In the genomic region with DNA sequence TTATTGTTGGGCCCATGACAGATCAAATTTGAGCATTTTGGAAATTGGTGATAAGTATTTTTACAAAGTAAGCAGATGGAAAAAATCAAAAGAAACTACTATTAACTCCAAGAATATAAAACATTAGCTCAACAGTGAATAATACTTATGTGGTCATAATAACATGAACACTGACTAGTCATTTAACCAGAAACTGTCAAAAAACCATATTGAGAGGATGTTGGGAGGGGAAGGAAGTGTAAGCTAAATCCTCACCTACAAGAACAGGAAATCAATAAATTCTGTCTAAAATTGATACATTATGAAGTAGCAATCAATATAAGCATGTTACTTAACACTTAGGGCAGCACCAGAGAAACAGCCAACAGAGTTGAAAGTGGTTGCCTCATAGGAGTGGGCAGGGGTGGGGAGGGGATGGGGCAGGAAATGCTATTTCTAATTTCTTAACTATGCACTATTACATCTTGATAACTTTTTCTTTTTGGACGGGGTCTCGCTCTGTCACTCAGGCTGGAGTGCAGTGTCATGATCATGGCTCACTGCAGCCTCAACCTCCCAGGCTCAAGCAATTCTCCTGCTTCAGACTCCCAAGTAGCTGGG, we compare ENCODE assay signal across 23 cellular contexts. TPM values are rescaled to one million over a fixed set of nuclear protein-coding genes. Genes with fewer than 3 reads are reported as not detected.
DNase-seq lines count a peak whose midpoint lies in the region; ATAC-seq and TF ChIP-seq lines count a peak whose summit lies in the region.
"Had no signal": no experiment of that assay in that cellular context is flagged by ENCODE, and none has a peak within 500 bp of the region (broad histone marks: within the 10 kb centered on the region; RNA-seq: fewer than 3 reads in every experiment).

No MANE protein-coding gene starts in this region.

- H3K27ac ChIP-seq in substantia nigra (ENCODE audit: low read depth, low read length, poor library complexity, severe bottlenecking) = no peak overlapping the region
- H3K27ac ChIP-seq in PC-3 (ENCODE audit: low read length) = no peak overlapping the region
- H3K27ac ChIP-seq: left lung, neutrophil had no signal

- no peaks in the 10 kb centered on the region for H4K20me1 ChIP-seq in Loucy (ENCODE audit: insufficient read depth, low read length, poor library complexity, severe bottlenecking)
- H4K20me1 ChIP-seq in PC-3 (ENCODE audit: low read length) = no peaks in the 10 kb centered on the region

- BruUV-seq in PC-3 (replicated peaks; lab: Mats Ljungman, UMichigan) = no TSS peak

- peaks cover 71% of the 10 kb centered on the region for H3K4me1 Mint-ChIP-seq in activated CD4-positive, alpha-beta T cell treated with anti-CD3 and anti-CD28 coated beads, Interleukin-2, amount 10 ng/mL, durations not matched to agents 24 days and 14 days
- peaks cover 73% of the 10 kb centered on the region for H3K4me1 Mint-ChIP-seq in activated CD8-positive, alpha-beta T cell treated with anti-CD3 and anti-CD28 coated beads for 36 hours (ENCODE audit: low read depth)
- H3K4me1 Mint-ChIP-seq in natural killer cell = peaks cover 65 to 76% of the 10 kb centered on the region in 2 donors

- CTCF ChIA-PET in activated CD8-positive, alpha-beta T cell treated with anti-CD3 and anti-CD28 coated beads for 36 hours (lab: Charles Lee) = interaction anchor here (1.1 to 1.7 kb wide), 5 partner anchors 7 to 87 kb away, joined by 3 to 4 read pairs (median 4); a partner anchor contains a TSS
- CTCF ChIA-PET in PC-3 (lab: Charles Lee) = no interaction called here

- H3K36me3 ChIP-seq in Loucy (ENCODE audit: insufficient read depth, low read length) (no peaks in the 10 kb centered on the region), PC-3 (ENCODE audit: low read depth, low read length) (no peaks in the 10 kb centered on the region)
- H3K36me3 ChIP-seq: esophagus squamous epithelium, left lung, neutrophil had no signal

- H3K27me3 ChIP-seq in Loucy (ENCODE audit: insufficient read depth, low read length, poor library complexity, severe bottlenecking) = no peaks in the 10 kb centered on the region
- no peaks in the 10 kb centered on the region for H3K27me3 ChIP-seq in PC-3 (ENCODE audit: low read length)
- H3K27me3 ChIP-seq: esophagus squamous epithelium, left lung, neutrophil had no signal

- peak overlapping the region; percentile 55 for H3K4me3 Mint-ChIP-seq in activated CD4-positive, alpha-beta T cell treated with anti-CD3 and anti-CD28 coated beads, Interleukin-2, amount 10 ng/mL, durations not matched to agents 24 days and 14 days
- H3K4me3 Mint-ChIP-seq in activated CD8-positive, alpha-beta T cell treated with anti-CD3 and anti-CD28 coated beads for 36 hours = no peak overlapping the region
- H3K4me3 Mint-ChIP-seq in natural killer cell = peak overlapping the region; percentile 78
- H3K4me3 Mint-ChIP-seq: type B pancreatic cell had no signal

- H3K79me2 ChIP-seq in Loucy (ENCODE audit: insufficient read depth, low read length) (no peaks in the 10 kb centered on the region), PC-3 (ENCODE audit: low read length) (no peaks in the 10 kb centered on the region)

- H3K4me2 ChIP-seq in Loucy (ENCODE audit: low read depth, low read length, poor library complexity, severe bottlenecking) (peak overlapping the region; percentile 52), PC-3 (ENCODE audit: low read length) (no peak overlapping the region)

- H3K9me3 ChIP-seq in Loucy (ENCODE audit: insufficient read depth, low read depth, low read length) (no peaks in the 10 kb centered on the region), PC-3 (ENCODE audit: low read length) (peaks cover 6% of the 10 kb centered on the region; the same call in 1 of the 2 replicates)
- H3K9me3 ChIP-seq: neutrophil had no signal

- H3K4me3 ChIP-seq in Loucy (ENCODE audit: low read length, poor library complexity, severe bottlenecking) = peak overlapping the region; percentile 23
- H3K4me3 ChIP-seq in PC-3 (ENCODE audit: low read length) = no peak overlapping the region
- H3K4me3 ChIP-seq: esophagus squamous epithelium, left lung had no signal

- H3F3A ChIP-seq in Loucy (ENCODE audit: low read depth) (no peaks in the 10 kb centered on the region), PC-3 (ENCODE audit: low read length, unreplicated experiment) (no peaks in the 10 kb centered on the region)

- H3K27ac Mint-ChIP-seq in activated CD4-positive, alpha-beta T cell treated with anti-CD3 and anti-CD28 coated beads, Interleukin-2, amount 10 ng/mL, durations not matched to agents 24 days and 14 days = peak overlapping the region; percentile 46
- peak overlapping the region; percentile 80 for H3K27ac Mint-ChIP-seq in activated CD8-positive, alpha-beta T cell treated with anti-CD3 and anti-CD28 coated beads for 36 hours
- H3K27ac Mint-ChIP-seq in natural killer cell = peak overlapping the region; percentile 74 to 87
- H3K27ac Mint-ChIP-seq: type B pancreatic cell had no signal

- peak; percentile 55 for DNase-seq in activated CD4-positive, alpha-beta T cell treated with anti-CD3 and anti-CD28 coated beads, Interleukin-2, amount 10 ng/mL, durations not matched to agents 24 days and 14 days
- DNase-seq in activated CD4-positive, alpha-beta T cell treated with anti-CD3 and anti-CD28 coated beads for 4 hours = no peak
- DNase-seq in activated CD8-positive, alpha-beta T cell treated with anti-CD3 and anti-CD28 coated beads for 36 hours = no peak
- DNase-seq in natural killer cell (no peak), substantia nigra (lab: John Stamatoyannopoulos, UW) (no peak), PC-3 (no peak), D341Med (ENCODE audit: low spot score) (no peak)
- DNase-seq: anterior cingulate cortex; central memory CD4-positive, alpha-beta T cell; EL; esophagus squamous epithelium; GOT3; left lung; NCI-H2081 treated with DMSO at 0.1 percent for 48 hours; NCI-H524 had no signal

- POLR2A ChIA-PET in activated CD8-positive, alpha-beta T cell treated with anti-CD3 and anti-CD28 coated beads for 36 hours (lab: Charles Lee) = interaction anchor here (1.8 to 2.6 kb wide), 2 partner anchors 16 to 86 kb away, joined by 11 to 12 read pairs; a partner anchor contains a TSS
- POLR2A ChIA-PET in PC-3 (lab: Charles Lee; ENCODE audit: unreplicated experiment) = no interaction called here

- peak; percentile 14 for ATAC-seq in activated CD8-positive, alpha-beta T cell treated with anti-CD3 and anti-CD28 coated beads for 36 hours
- peak; percentile 28 to 46 (median 43) for ATAC-seq in natural killer cell
- ATAC-seq in PC-3 = no peak
- ATAC-seq: HepG2, left lung had no signal

- H3K36me3 Mint-ChIP-seq in activated CD4-positive, alpha-beta T cell treated with anti-CD3 and anti-CD28 coated beads, Interleukin-2, amount 10 ng/mL, durations not matched to agents 24 days and 14 days (ENCODE audit: low read depth) = peaks cover 4% of the 10 kb centered on the region
- peaks cover 9% of the 10 kb centered on the region for H3K36me3 Mint-ChIP-seq in activated CD8-positive, alpha-beta T cell treated with anti-CD3 and anti-CD28 coated beads for 36 hours (ENCODE audit: low read depth)
- H3K36me3 Mint-ChIP-seq in natural killer cell = no peaks in the 10 kb centered on the region
- H3K36me3 Mint-ChIP-seq: type B pancreatic cell had no signal

- no peaks in the 10 kb centered on the region for H3K27me3 Mint-ChIP-seq in activated CD4-positive, alpha-beta T cell treated with anti-CD3 and anti-CD28 coated beads, Interleukin-2, amount 10 ng/mL, durations not matched to agents 24 days and 14 days
- H3K27me3 Mint-ChIP-seq in activated CD8-positive, alpha-beta T cell treated with anti-CD3 and anti-CD28 coated beads for 36 hours = peaks cover 1% of the 10 kb centered on the region
- no peaks in the 10 kb centered on the region for H3K27me3 Mint-ChIP-seq in natural killer cell (ENCODE audit: low read depth in 2 of 2)

- H3K9me2 ChIP-seq in Loucy (replicated peaks; ENCODE audit: low read depth, low read length) (no peaks in the 10 kb centered on the region), PC-3 (replicated peaks; ENCODE audit: low read length) (no peaks in the 10 kb centered on the region)

- intact Hi-C loops in activated CD4-positive, alpha-beta T cell treated with anti-CD3 and anti-CD28 coated beads, Interleukin-2, amount 10 ng/mL, durations not matched to agents 24 days and 14 days (cut with micrococcal nuclease) = loop anchor here (2.0 kb wide), 1 partner anchor 15 kb away; no protein-coding TSS in a partner anchor
- intact Hi-C loops in activated CD8-positive, alpha-beta T cell treated with anti-CD3 and anti-CD28 coated beads for 36 hours (cut with micrococcal nuclease) = loop anchor here (5.0 kb wide), 1 partner anchor 187 kb away; no protein-coding TSS in a partner anchor
- intact Hi-C loops in natural killer cell (cut with micrococcal nuclease) (loop anchor here (2.0 to 10.0 kb wide), 4 partner anchors 15 to 69 kb away; a partner anchor contains a TSS), PC-3 (cut with micrococcal nuclease) (no loop called here)

- H3K4me1 ChIP-seq in Loucy (ENCODE audit: insufficient read depth, low read length, poor library complexity, severe bottlenecking) = peaks cover 50% of the 10 kb centered on the region
- H3K4me1 ChIP-seq in PC-3 (ENCODE audit: insufficient read depth, low read length) = peaks cover 20% of the 10 kb centered on the region; the same call in 1 of the 2 replicates

- H2AFZ ChIP-seq in Loucy (ENCODE audit: low read length) = no peak overlapping the region
- H2AFZ ChIP-seq in PC-3 (ENCODE audit: low read length) = no peak overlapping the region

- H3K9me3 Mint-ChIP-seq in activated CD4-positive, alpha-beta T cell treated with anti-CD3 and anti-CD28 coated beads, Interleukin-2, amount 10 ng/mL, durations not matched to agents 24 days and 14 days = peaks cover 7% of the 10 kb centered on the region
- peaks cover 14% of the 10 kb centered on the region for H3K9me3 Mint-ChIP-seq in activated CD8-positive, alpha-beta T cell treated with anti-CD3 and anti-CD28 coated beads for 36 hours
- no peaks in the 10 kb centered on the region for H3K9me3 Mint-ChIP-seq in natural killer cell

- TF ChIP-seq CTCF in Loucy (conservative IDR thresholded peaks at IDR 0.05; ENCODE audit: low read length) (no peak), natural killer cell (IDR thresholded peaks at IDR 0.05) (no peak), PC-3 (conservative IDR thresholded peaks at IDR 0.05; ENCODE audit: low read depth, low read length) (no peak)
- no peak for TF ChIP-seq CTCF in activated CD8-positive, alpha-beta T cell treated with anti-CD3 and anti-CD28 coated beads for 36 hours (IDR thresholded peaks at IDR 0.05)

- H3K9ac ChIP-seq in Loucy (ENCODE audit: low read depth, low read length, poor library complexity, severe bottlenecking) (no peak overlapping the region), PC-3 (ENCODE audit: low read length) (no peak overlapping the region)

RNA-seq across cellular contexts. Expression of a gene that starts 41.7 kb away (rescaled TPM):
- not detected in 2 replicates for total RNA-seq in activated CD4-positive, alpha-beta T cell treated with anti-CD3 and anti-CD28 coated beads, Interleukin-2, amount 10 ng/mL, durations not matched to agents 24 days and 14 days
- not detected for total RNA-seq in activated CD8-positive, alpha-beta T cell treated with anti-CD3 and anti-CD28 coated beads for 36 hours
- 10 to 100 TPM in 1 of 3 donors, 1 to 10 TPM in 1, not detected in 1; 1.5 to 36.7 TPM for total RNA-seq in natural killer cell
- total RNA-seq in PC-3 (2014; rRNA removed) = 0.22 TPM in 1 of 2 replicates, not detected in the other
- total RNA-seq: A673, esophagus squamous epithelium, glomerular endothelial cell, HepG2, renal cortical epithelial cell, SK-MEL-5 had no signal
